ENCODE assay signal across 8 cellular contexts in the genomic region with DNA sequence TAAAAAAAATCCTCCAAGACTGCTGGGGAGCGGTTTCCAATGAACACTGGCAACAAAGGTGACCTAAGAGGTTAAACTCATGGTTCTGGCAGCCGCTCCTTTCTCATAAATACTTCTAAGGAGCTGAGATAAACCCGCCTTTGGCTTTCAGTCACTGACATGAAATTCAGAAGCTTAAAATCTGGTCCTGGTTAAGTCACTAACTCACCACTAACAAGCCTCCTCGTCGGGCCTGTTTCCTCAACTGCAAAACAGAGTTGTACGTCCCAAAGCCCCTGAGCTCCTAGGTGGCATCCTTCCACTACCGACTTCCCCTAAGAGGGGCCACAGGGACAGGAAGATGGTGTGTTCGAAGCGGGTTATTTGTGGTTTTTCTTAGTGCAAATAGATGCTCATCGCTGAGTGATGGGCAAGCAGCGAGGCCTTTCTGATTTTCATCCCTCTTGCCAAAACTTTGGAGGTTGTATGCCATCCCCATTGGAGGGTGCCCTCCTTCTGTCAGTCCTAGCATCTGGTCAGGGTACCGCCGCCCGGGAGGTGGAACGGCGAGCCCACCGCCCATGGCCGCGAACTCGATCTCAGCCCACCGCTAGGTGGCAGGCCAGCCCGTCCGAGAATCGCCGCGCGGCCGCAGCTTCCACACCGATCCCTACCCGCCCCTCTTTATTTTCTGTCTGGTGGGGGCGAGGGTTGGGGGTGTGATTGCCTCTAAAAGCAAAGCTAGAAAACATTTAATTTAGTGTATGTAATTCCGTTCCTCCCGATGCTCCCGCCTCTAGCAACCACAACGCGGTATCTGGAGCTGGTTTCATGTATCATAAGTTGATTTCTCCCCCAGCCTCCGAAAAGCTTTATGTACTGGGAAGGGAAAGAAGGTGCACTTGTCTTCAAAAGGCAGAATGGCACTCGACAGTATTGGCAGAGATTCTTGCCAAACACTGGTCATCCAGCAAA. TPM values are rescaled to one million over a fixed set of nuclear protein-coding genes. Genes with fewer than 3 reads are reported as not detected.
DNase-seq lines count a peak whose midpoint lies in the region; ATAC-seq and TF ChIP-seq lines count a peak whose summit lies in the region.

No MANE protein-coding gene starts in this region.

- H3K36me3 ChIP-seq in iPS-15b (ENCODE audit: control insufficient read depth, insufficient read depth, low read length): no peaks in the 10 kb centered on the region

- H3K4me1 Mint-ChIP-seq in brain: peaks cover 67% of the 10 kb centered on the region

- H3K36me3 Mint-ChIP-seq in brain: no peaks in the 10 kb centered on the region

- H3K27me3 Mint-ChIP-seq in brain: peaks cover 43% of the 10 kb centered on the region

- TF ChIP-seq CTCF in brain (conservative IDR thresholded peaks at IDR 0.05): peak; percentile 97 to 98
- TF ChIP-seq CTCF in retinal pigment epithelial cell (conservative IDR thresholded peaks at IDR 0.05; ENCODE audit: low read depth, low read length): peak; percentile 76

- peak overlapping the region; percentile 7 to 100 (median 87) for H3K27ac Mint-ChIP-seq in brain

- no peaks in the 10 kb centered on the region for H3K9me3 ChIP-seq in iPS-15b (ENCODE audit: control insufficient read depth, insufficient read depth, low read length)

- ATAC-seq in HG02885 (IDR thresholded peaks at IDR 0.05; ENCODE audit: poor library complexity, unreplicated experiment): no peak

- DNase-seq in DMS79 treated with DMSO at 0.1 percent for 48 hours (lab: John Stamatoyannopoulos, UW): peak; percentile 76
- DNase-seq in LoVo (ENCODE audit: low spot score): peak; percentile 64
- DNase-seq in T1000 (lab: John Stamatoyannopoulos, UW): peak; percentile 33
- DNase-seq in retinal pigment epithelial cell (ENCODE audit: low read depth): peak; percentile 76
- DNase-seq in NCI-H1930 (lab: John Stamatoyannopoulos, UW): no peak

- H3K9ac ChIP-seq in iPS-15b (ENCODE audit: low read depth, low read length): peak overlapping the region; percentile 38

- peak overlapping the region; percentile 90 to 100 (median 95) for H3K4me3 Mint-ChIP-seq in brain

- peaks cover 15% of the 10 kb centered on the region for H3K4me1 ChIP-seq in iPS-15b (ENCODE audit: control insufficient read depth, insufficient read depth, low read length)

- H3K27me3 ChIP-seq in iPS-15b (ENCODE audit: control insufficient read depth, insufficient read depth, low read length): peaks cover 31% of the 10 kb centered on the region

- H3K4me3 ChIP-seq in iPS-15b (ENCODE audit: low read depth, low read length) (peak overlapping the region; percentile 90), retinal pigment epithelial cell (ENCODE audit: low read length) (peak overlapping the region; percentile 81)

- H3K9me3 Mint-ChIP-seq in brain: no peaks in the 10 kb centered on the region

RNA-seq across cellular contexts. Expression of gene BCL6, which starts 4.5 kb away (rescaled TPM):
- 30.0 TPM for polyA plus RNA-seq in brain (ENCODE audit: insufficient read depth, low read depth, low replicate concordance)

RNA-seq across cellular contexts. Expression of gene RTP2, which starts 38.4 kb away (rescaled TPM):
- polyA plus RNA-seq in brain (ENCODE audit: insufficient read depth, low read depth, low replicate concordance): not detected

Comparison
In these comparisons a context has a peak if more than half of its experiments do, and no peak if none do; other contexts are left out.
1. DNase-seq: peak in DMS79 treated with DMSO at 0.1 percent for 48 hours (single experiment), LoVo (single experiment), T1000 (single experiment) and retinal pigment epithelial cell (single experiment); none in NCI-H1930 (0 of 2).